17 cellular contexts compared by ENCODE assay signal in genomic region chr14:38469156-38469555, GRCh38.
"Had no signal": no experiment of that assay in that cellular context is flagged by ENCODE, and none has a peak within 500 bp of the region (broad histone marks: within the 10 kb centered on the region; RNA-seq: fewer than 3 reads in every experiment).

No MANE protein-coding gene starts in this region.

- H3K27me3 Mint-ChIP-seq: activated naive CD8-positive, alpha-beta T cell; activated T-cell treated with anti-CD3 and anti-CD28 coated beads, Interleukin-2, amount 50 U/mL, for 24 hours; progenitor cell of endocrine pancreas had no signal

- H3K4me1 ChIP-seq: esophagus squamous epithelium had no signal

- H3K27ac ChIP-seq: esophagus squamous epithelium, neutrophil had no signal

- H3K4me3 Mint-ChIP-seq: activated naive CD8-positive, alpha-beta T cell; activated T-cell treated with anti-CD3 and anti-CD28 coated beads, Interleukin-2, amount 50 U/mL, for 24 hours; naive thymus-derived CD4-positive, alpha-beta T cell; T-helper 2 cell treated with Interferon-gamma antibody and Interleukin-4, amounts not matched to agents 5 μg/mL and 100 μg/mL, for 36 hours had no signal

- H3K4me3 ChIP-seq: esophagus squamous epithelium, lung had no signal

- DNase-seq: activated gamma-delta T cell; activated T-cell treated with anti-CD3 and anti-CD28 coated beads, Interleukin-2, amount 50 U/mL, for 24 hours; aorta; esophagus squamous epithelium; glutamatergic neuron; naive thymus-derived CD4-positive, alpha-beta T cell; right cardiac atrium; stimulated activated CD4-positive, alpha-beta T cell treated with anti-CD3 and anti-CD28 coated beads, Interleukin-12 subunit alpha, Interleukin-12 subunit beta, amount 100 ng/mL, for 4 hours; stimulated activated naive CD4-positive, alpha-beta T cell; trophoblast cell had no signal

- H3K27me3 ChIP-seq: esophagus squamous epithelium, neutrophil had no signal

- H3K27ac Mint-ChIP-seq: activated naive CD8-positive, alpha-beta T cell; activated T-cell treated with anti-CD3 and anti-CD28 coated beads, Interleukin-2, amount 50 U/mL, for 24 hours; naive thymus-derived CD4-positive, alpha-beta T cell; progenitor cell of endocrine pancreas; T-helper 2 cell treated with Interferon-gamma antibody and Interleukin-4, amounts not matched to agents 5 μg/mL and 100 μg/mL, for 36 hours had no signal

- H3K36me3 ChIP-seq: esophagus squamous epithelium, neutrophil had no signal

- H3K9me3 ChIP-seq: esophagus squamous epithelium, neutrophil had no signal

- H3K36me3 Mint-ChIP-seq: activated naive CD8-positive, alpha-beta T cell had no signal

- H3K4me1 Mint-ChIP-seq: naive thymus-derived CD4-positive, alpha-beta T cell had no signal

- ATAC-seq: activated CD4-positive, CD25-positive, alpha-beta regulatory T cell treated with anti-CD3 and anti-CD28 coated beads, Interleukin-2, amount 50 U/mL, for 24 hours; naive thymus-derived CD4-positive, alpha-beta T cell; right cardiac atrium had no signal

- FAIRE-seq: bronchial epithelial cell had no signal
